Comparison of ENCODE assay signal across 19 cellular contexts in genomic region chr1:160743266-160743665, GRCh38. TPM values are rescaled to one million over a fixed set of nuclear protein-coding genes. Genes with fewer than 3 reads are reported as not detected.
DNase-seq lines count a peak whose midpoint lies in the region; ATAC-seq and TF ChIP-seq lines count a peak whose summit lies in the region.
"Had no signal": no experiment of that assay in that cellular context is flagged by ENCODE, and none has a peak within 500 bp of the region (broad histone marks: within the 10 kb centered on the region; RNA-seq: fewer than 3 reads in every experiment).

No MANE protein-coding gene starts in this region.

- H3K4me1 ChIP-seq in SJCRH30, result peaks cover 14% of the 10 kb centered on the region
- H3K4me1 ChIP-seq: breast epithelium, left ventricle myocardium inferior, pancreas had no signal

- peaks cover 0 to 2% of the 10 kb centered on the region in 2 donors for H3K36me3 Mint-ChIP-seq in activated T-cell treated with anti-CD3 and anti-CD28 coated beads, Interleukin-2, amount 50 U/mL, for 72 hours (ENCODE audit: insufficient read depth in 2 of 2)
- no peaks in the 10 kb centered on the region for H3K36me3 Mint-ChIP-seq in endothelial cell (ENCODE audit: low read depth, unreplicated experiment)
- H3K36me3 Mint-ChIP-seq in stimulated activated naive CD8-positive, alpha-beta T cell treated with anti-CD3 and anti-CD28 coated beads, Interleukin-15, Interleukin-2, amounts not matched to agents 100 ng/mL and 50 ng/mL, for 24 hours (ENCODE audit: low read depth), result peaks cover 82% of the 10 kb centered on the region

- H3K9me3 ChIP-seq in SJCRH30 (replicated peaks), result no peaks in the 10 kb centered on the region
- H3K9me3 ChIP-seq: breast epithelium, left ventricle myocardium inferior, pancreas had no signal

- no peaks in the 10 kb centered on the region for H3K27me3 Mint-ChIP-seq in activated T-cell treated with anti-CD3 and anti-CD28 coated beads, Interleukin-2, amount 50 U/mL, for 72 hours (ENCODE audit: low read depth)
- no peaks in the 10 kb centered on the region for H3K27me3 Mint-ChIP-seq in endothelial cell (ENCODE audit: unreplicated experiment)
- H3K27me3 Mint-ChIP-seq in stimulated activated naive CD8-positive, alpha-beta T cell treated with anti-CD3 and anti-CD28 coated beads, Interleukin-15, Interleukin-2, amounts not matched to agents 100 ng/mL and 50 ng/mL, for 24 hours, result no peaks in the 10 kb centered on the region

- no peak overlapping the region for H3K4me3 ChIP-seq in SJCRH30
- H3K4me3 ChIP-seq: breast epithelium, left ventricle myocardium inferior, pancreas had no signal

- no peaks in the 10 kb centered on the region for H3K36me3 ChIP-seq in SJCRH30
- H3K36me3 ChIP-seq: breast epithelium, left ventricle myocardium inferior, pancreas had no signal

- H3K27me3 ChIP-seq in SJCRH30, result no peaks in the 10 kb centered on the region
- H3K27me3 ChIP-seq: breast epithelium, pancreas had no signal

- no peak for DNase-seq in activated T-cell treated with anti-CD3 and anti-CD28 coated beads, Interleukin-2, amount 50 U/mL, for 72 hours
- DNase-seq in activated T-cell treated with anti-CD3 and anti-CD28 coated beads, Interleukin-2, amount 50 U/mL, for 48 hours, result no peak
- DNase-seq in SJCRH30 (peak; percentile 82 to 91), endothelial cell (ENCODE audit: low spot score) (no peak), DMS53 (lab: John Stamatoyannopoulos, UW) (no peak), DMS53 treated with DMSO at 0.1 percent for 48 hours (lab: John Stamatoyannopoulos, UW; ENCODE audit: unreplicated experiment) (no peak)
- DNase-seq: H7; left ventricle myocardium inferior; NCI-H1105 treated with DMSO at 0.1 percent for 48 hours; NCI-H69; pancreas; stimulated activated CD4-positive, alpha-beta T cell treated with anti-CD3 and anti-CD28 coated beads, Interleukin-2, amount 100 ng/mL, for 48 hours had no signal

- peaks cover 96% of the 10 kb centered on the region for H3K4me1 Mint-ChIP-seq in activated T-cell treated with anti-CD3 and anti-CD28 coated beads, Interleukin-2, amount 50 U/mL, for 72 hours (ENCODE audit: low read depth)
- H3K4me1 Mint-ChIP-seq in endothelial cell (ENCODE audit: unreplicated experiment), result peaks cover 20% of the 10 kb centered on the region
- peaks cover 93% of the 10 kb centered on the region for H3K4me1 Mint-ChIP-seq in stimulated activated naive CD8-positive, alpha-beta T cell treated with anti-CD3 and anti-CD28 coated beads, Interleukin-15, Interleukin-2, amounts not matched to agents 100 ng/mL and 50 ng/mL, for 24 hours (ENCODE audit: low read depth)

- peak in 1 of 2 donors; percentile 29 for ATAC-seq in activated T-cell treated with anti-CD3 and anti-CD28 coated beads, Interleukin-2, amount 50 U/mL, for 72 hours (replicated peaks in 1 of 2)
- ATAC-seq in GM19455 (IDR thresholded peaks at IDR 0.05; ENCODE audit: unreplicated experiment), result no peak
- ATAC-seq: esophagus mucosa, pancreas had no signal

- peak overlapping the region; percentile 71 for H3K27ac Mint-ChIP-seq in activated T-cell treated with anti-CD3 and anti-CD28 coated beads, Interleukin-2, amount 50 U/mL, for 72 hours
- no peak overlapping the region for H3K27ac Mint-ChIP-seq in endothelial cell (ENCODE audit: unreplicated experiment)
- H3K27ac Mint-ChIP-seq in stimulated activated naive CD8-positive, alpha-beta T cell treated with anti-CD3 and anti-CD28 coated beads, Interleukin-15, Interleukin-2, amounts not matched to agents 100 ng/mL and 50 ng/mL, for 24 hours, result peak overlapping the region; percentile 92

- peak overlapping the region; percentile 76 for H3K27ac ChIP-seq in SJCRH30
- H3K27ac ChIP-seq: breast epithelium, KMS-11, left ventricle myocardium inferior, pancreas had no signal

- TF ChIP-seq CTCF in endothelial cell (IDR thresholded peaks at IDR 0.05; ENCODE audit: unreplicated experiment), result no peak

- H3K9me3 Mint-ChIP-seq in activated T-cell treated with anti-CD3 and anti-CD28 coated beads, Interleukin-2, amount 50 U/mL, for 72 hours, result no peaks in the 10 kb centered on the region
- no peaks in the 10 kb centered on the region for H3K9me3 Mint-ChIP-seq in endothelial cell (ENCODE audit: unreplicated experiment)
- H3K9me3 Mint-ChIP-seq in stimulated activated naive CD8-positive, alpha-beta T cell treated with anti-CD3 and anti-CD28 coated beads, Interleukin-15, Interleukin-2, amounts not matched to agents 100 ng/mL and 50 ng/mL, for 24 hours, result no peaks in the 10 kb centered on the region

- peak overlapping the region; percentile 58 to 78 for H3K4me3 Mint-ChIP-seq in activated T-cell treated with anti-CD3 and anti-CD28 coated beads, Interleukin-2, amount 50 U/mL, for 72 hours
- H3K4me3 Mint-ChIP-seq in endothelial cell (ENCODE audit: unreplicated experiment), result peak overlapping the region; percentile 19
- peak overlapping the region; percentile 89 for H3K4me3 Mint-ChIP-seq in stimulated activated naive CD8-positive, alpha-beta T cell treated with anti-CD3 and anti-CD28 coated beads, Interleukin-15, Interleukin-2, amounts not matched to agents 100 ng/mL and 50 ng/mL, for 24 hours

RNA-seq across cellular contexts. Expression of gene SLAMF7, which starts 4.2 kb away (rescaled TPM):
- total RNA-seq in activated T-cell treated with anti-CD3 and anti-CD28 coated beads, Interleukin-2, amount 50 U/mL, for 72 hours, result 10 to 100 TPM; 42.6 to 68.3 TPM
- not detected in 2 replicates for total RNA-seq in SJCRH30 (2014; rRNA removed; shearing (Covaris generic))
- 0.56 TPM for total RNA-seq in endothelial cell (ENCODE audit: unreplicated experiment)
- total RNA-seq: dermis microvascular lymphatic vessel endothelial cell had no signal

RNA-seq across cellular contexts. Expression of gene CD48, which starts 31.6 kb away (rescaled TPM):
- total RNA-seq in activated T-cell treated with anti-CD3 and anti-CD28 coated beads, Interleukin-2, amount 50 U/mL, for 72 hours, result 100 to 1,000 TPM; 215 to 220 TPM
- total RNA-seq in SJCRH30 (2014; rRNA removed; shearing (Covaris generic)), result not detected in 2 replicates
- total RNA-seq in endothelial cell (ENCODE audit: unreplicated experiment), result not detected
- total RNA-seq: dermis microvascular lymphatic vessel endothelial cell, temporal lobe had no signal

RNA-seq across cellular contexts. Expression of gene LY9, which starts 52.7 kb away (rescaled TPM):
- total RNA-seq in activated T-cell treated with anti-CD3 and anti-CD28 coated beads, Interleukin-2, amount 50 U/mL, for 72 hours, result 10 to 100 TPM in 1 of 2 donors, 1 to 10 TPM in 1; 7.6 to 19.0 TPM
- not detected in 2 replicates for total RNA-seq in SJCRH30 (2014; rRNA removed; shearing (Covaris generic))
- total RNA-seq in endothelial cell (ENCODE audit: unreplicated experiment), result not detected
- total RNA-seq: dermis microvascular lymphatic vessel endothelial cell, left ventricle myocardium inferior, temporal lobe had no signal

Comparison
In these comparisons a context has a peak if more than half of its experiments do, and no peak if none do; other contexts are left out.
1. DNase-seq: peak in SJCRH30 (2 of 2); none in activated T-cell treated with anti-CD3 and anti-CD28 coated beads, Interleukin-2, amount 50 U/mL, for 72 hours (0 of 2), activated T-cell treated with anti-CD3 and anti-CD28 coated beads, Interleukin-2, amount 50 U/mL, for 48 hours (0 of 2), endothelial cell (single experiment), DMS53 (single experiment) and DMS53 treated with DMSO at 0.1 percent for 48 hours (single experiment).
2. H3K4me3 Mint-ChIP-seq: peak in every context shown above with its lines; median percentile 89 in stimulated activated naive CD8-positive, alpha-beta T cell treated with anti-CD3 and anti-CD28 coated beads, Interleukin-15, Interleukin-2, amounts not matched to agents 100 ng/mL and 50 ng/mL, for 24 hours; 68 in activated T-cell treated with anti-CD3 and anti-CD28 coated beads, Interleukin-2, amount 50 U/mL, for 72 hours; 19 in endothelial cell.
3. RNA of gene SLAMF7, which starts 4.2 kb away (total RNA-seq): 42.6 to 68.3 TPM in activated T-cell treated with anti-CD3 and anti-CD28 coated beads, Interleukin-2, amount 50 U/mL, for 72 hours; 0.56 TPM in endothelial cell (single experiment) and not detected in SJCRH30; every median in the first group is over 10 times any median in the second.
4. RNA of gene CD48, which starts 31.6 kb away (total RNA-seq): 215 to 220 TPM in activated T-cell treated with anti-CD3 and anti-CD28 coated beads, Interleukin-2, amount 50 U/mL, for 72 hours; not detected in SJCRH30 and not detected in endothelial cell (single experiment); every median in the first group is over 100 times any median in the second.